Comparison of ENCODE assay signal across 8 cellular contexts in genomic region chr11:119121008-119121810, GRCh38. TPM values are rescaled to one million over a fixed set of nuclear protein-coding genes. Genes with fewer than 3 reads are reported as not detected.
DNase-seq lines count a peak whose midpoint lies in the region; ATAC-seq, FAIRE-seq and TF ChIP-seq lines count a peak whose summit lies in the region.

HINFP (plus strand) TSS chr11:119121580; CDS start chr11:119126945, 5,365 bp downstream.

- H3K36me3 Mint-ChIP-seq in T-helper 2 cell treated with Interferon-gamma antibody and Interleukin-4, amounts not matched to agents 5 μg/mL and 100 μg/mL, for 36 hours (ENCODE audit: low read depth) = peaks cover 30% of the 10 kb centered on the region

- DNase-seq in NCI-H1930 (lab: John Stamatoyannopoulos, UW) = peak; percentile 97 to 98
- DNase-seq in T-helper 2 cell treated with Interferon-gamma antibody and Interleukin-4, amounts not matched to agents 5 μg/mL and 100 μg/mL, for 36 hours (ENCODE audit: low spot score) = peak; percentile 99
- DNase-seq in ascending aorta (ENCODE audit: low spot score in 2 of 2) = peak; percentile 98 to 100
- peak; percentile 100 for DNase-seq in right atrium auricular region (ENCODE audit: low spot score)
- DNase-seq in psoas muscle = peak; percentile 100
- peak; percentile 96 for DNase-seq in urothelium cell line (ENCODE audit: low spot score)

- peaks cover 6 to 13% of the 10 kb centered on the region in 2 donors for H3K4me1 ChIP-seq in ascending aorta
- H3K4me1 ChIP-seq in right atrium auricular region = peaks cover 0 to 19% of the 10 kb centered on the region in 2 donors
- peaks cover 10% of the 10 kb centered on the region for H3K4me1 ChIP-seq in psoas muscle

- no peaks in the 10 kb centered on the region for H3K27me3 Mint-ChIP-seq in T-helper 2 cell treated with Interferon-gamma antibody and Interleukin-4, amounts not matched to agents 5 μg/mL and 100 μg/mL, for 36 hours (ENCODE audit: low read depth)

- peak; percentile 91 for ATAC-seq in GM18502 (IDR thresholded peaks at IDR 0.05; ENCODE audit: poor library complexity, unreplicated experiment)
- peak; percentile 99 for ATAC-seq in HG02970 (IDR thresholded peaks at IDR 0.05; ENCODE audit: low FRiP score, unreplicated experiment)
- peak; percentile 99 to 100 (median 100) for ATAC-seq in psoas muscle

- H3K9me3 Mint-ChIP-seq in T-helper 2 cell treated with Interferon-gamma antibody and Interleukin-4, amounts not matched to agents 5 μg/mL and 100 μg/mL, for 36 hours = no peaks in the 10 kb centered on the region

- peak within 1 kb of the TSS; percentile 82 for H3K27ac Mint-ChIP-seq in T-helper 2 cell treated with Interferon-gamma antibody and Interleukin-4, amounts not matched to agents 5 μg/mL and 100 μg/mL, for 36 hours

- peak within 1 kb of the TSS; percentile 95 for H3K4me3 Mint-ChIP-seq in T-helper 2 cell treated with Interferon-gamma antibody and Interleukin-4, amounts not matched to agents 5 μg/mL and 100 μg/mL, for 36 hours

- H3K27ac ChIP-seq in ascending aorta (peak within 1 kb of the TSS; percentile 71 to 74), right atrium auricular region (peak within 1 kb of the TSS; percentile 74 to 85), psoas muscle (peak within 1 kb of the TSS; percentile 78)

- intact Hi-C loops in ascending aorta (cut with DNase I) = loop anchor here (1.0 to 5.0 kb wide), 5 partner anchors 14 to 54 kb away; partner anchors contain the start of genes C2CD2L, HMBS and VPS11
- intact Hi-C loops in psoas muscle (cut with DNase I) = no loop called here

- H3K27me3 ChIP-seq in ascending aorta (no peaks in the 10 kb centered on the region), right atrium auricular region (no peaks in the 10 kb centered on the region), psoas muscle (ENCODE audit: insufficient read depth in 3 of 3, low read length in 2 of 3) (no peaks in the 10 kb centered on the region)

- peak; percentile 85 for FAIRE-seq in urothelium cell line (lab: Jason Lieb, UNC)

- peaks cover 3 to 10% of the 10 kb centered on the region in 2 donors for H3K36me3 ChIP-seq in ascending aorta
- peaks cover 9% of the 10 kb centered on the region for H3K36me3 ChIP-seq in right atrium auricular region
- H3K36me3 ChIP-seq in psoas muscle (ENCODE audit: insufficient read depth in 1 of 2, low read depth in 1 of 2) = peaks cover 5 to 42% of the 10 kb centered on the region in 2 donors

- peak within 1 kb of the TSS; percentile 85 to 93 for H3K4me3 ChIP-seq in ascending aorta
- peak within 1 kb of the TSS; percentile 81 to 93 for H3K4me3 ChIP-seq in right atrium auricular region
- H3K4me3 ChIP-seq in psoas muscle = peak within 1 kb of the TSS; percentile 93

- TF ChIP-seq CTCF in ascending aorta (IDR thresholded peaks at IDR 0.05) = no peak
- no peak for TF ChIP-seq CTCF in right atrium auricular region (IDR thresholded peaks at IDR 0.05)
- TF ChIP-seq CTCF in psoas muscle (IDR thresholded peaks at IDR 0.05) = no peak

- peaks cover 26% of the 10 kb centered on the region for H3K4me1 Mint-ChIP-seq in T-helper 2 cell treated with Interferon-gamma antibody and Interleukin-4, amounts not matched to agents 5 μg/mL and 100 μg/mL, for 36 hours (ENCODE audit: low read depth)

- H3K9me3 ChIP-seq in ascending aorta (no peaks in the 10 kb centered on the region), right atrium auricular region (no peaks in the 10 kb centered on the region), psoas muscle (no peaks in the 10 kb centered on the region)

- WGBS in psoas muscle, 3 donors = 0 to 1% (median 0%) methylated on average over 51 to 54 of the region's 54 CpGs

RNA-seq across cellular contexts. Expression of gene HINFP, which starts in this region (rescaled TPM):
- total RNA-seq in ascending aorta = 36.5 TPM
- 10 to 100 TPM; 11.2 to 18.1 TPM for total RNA-seq in right atrium auricular region
- 10 to 100 TPM; 10.1 to 16.2 (median 14.3) TPM for total RNA-seq in psoas muscle
- polyA plus RNA-seq in psoas muscle = 10 to 100 TPM in 2 of 3 donors, 1 to 10 TPM in 1; 8.3 to 20.6 (median 10.9) TPM

Comparison
In these comparisons a context has a peak if more than half of its experiments do, and no peak if none do; other contexts are left out.
1. Peak in every context shown above with its lines: DNase-seq, ATAC-seq, H3K4me3 ChIP-seq and H3K27ac ChIP-seq.